20 cellular contexts compared by ENCODE assay signal in genomic region chr12:60059180-60059579, GRCh38.
DNase-seq lines count a peak whose midpoint lies in the region; ATAC-seq, FAIRE-seq and TF ChIP-seq lines count a peak whose summit lies in the region.
"Had no signal": no experiment of that assay in that cellular context is flagged by ENCODE, and none has a peak within 500 bp of the region (broad histone marks: within the 10 kb centered on the region; RNA-seq: fewer than 3 reads in every experiment).

No MANE protein-coding gene starts in this region.

- H3K79me2 ChIP-seq in GM23248 (ENCODE audit: insufficient read depth) (no peaks in the 10 kb centered on the region), keratinocyte (ENCODE audit: control insufficient read depth, insufficient read depth, low read length) (no peaks in the 10 kb centered on the region)

- H4K20me1 ChIP-seq in GM23248 (ENCODE audit: insufficient read depth) (no peaks in the 10 kb centered on the region), keratinocyte (ENCODE audit: control insufficient read depth, extremely low read depth, insufficient read depth, low read length) (no peaks in the 10 kb centered on the region)

- FAIRE-seq in keratinocyte (lab: Jason Lieb, UNC), result peak; percentile 48
- FAIRE-seq: A549, GM12878 had no signal

- H3K27ac ChIP-seq in GM23248 (no peak overlapping the region), keratinocyte (ENCODE audit: control insufficient read depth, insufficient read depth, low read length) (no peak overlapping the region)
- H3K27ac ChIP-seq: A549 had no signal

- H3K9ac ChIP-seq in GM23248 (no peak overlapping the region), keratinocyte (ENCODE audit: control insufficient read depth, extremely low read depth, insufficient read depth, low read length) (no peak overlapping the region)

- DNase-seq in GM23248 (peak; percentile 23), HFFc6 (no peak), epithelial cell of esophagus (ENCODE audit: low read depth) (peak; percentile 39), keratinocyte (ENCODE audit: low read depth, low spot score) (no peak), cerebellum (ENCODE audit: low spot score) (no peak), SKM-1 treated with dmso at 0.1 percent for 144 hours (lab: John Stamatoyannopoulos, UW; ENCODE audit: unreplicated experiment) (no peak), NCI-H2029 (lab: John Stamatoyannopoulos, UW) (no peak)
- DNase-seq: CD4-positive, CD25-positive, alpha-beta regulatory T cell; DMS79 treated with DMSO at 0.1 percent for 48 hours; H9; Karpas-422; NCI-H1048; NCI-H1436 treated with DMSO at 0.1 percent for 48 hours; NCI-H1930; NCI-H2227 treated with DMSO at 0.1 percent for 48 hours; NCI-H510A; SIG-M5 had no signal

- no peaks in the 10 kb centered on the region for H3K27me3 Mint-ChIP-seq in HFFc6 (ENCODE audit: insufficient read depth)
- H3K27me3 Mint-ChIP-seq: CD4-positive, CD25-positive, alpha-beta regulatory T cell had no signal

- H3K9me3 ChIP-seq in GM23248 (ENCODE audit: low read depth) (no peaks in the 10 kb centered on the region), keratinocyte (ENCODE audit: control insufficient read depth, low read depth, low read length) (no peaks in the 10 kb centered on the region)
- H3K9me3 ChIP-seq: A549 had no signal

- no peak overlapping the region for H3K4me2 ChIP-seq in GM23248 (ENCODE audit: unreplicated experiment)
- H3K4me2 ChIP-seq in keratinocyte (ENCODE audit: control insufficient read depth, extremely low read depth, insufficient read depth, low read depth, low read length), result no peak overlapping the region
- H3K4me2 ChIP-seq: A549 had no signal

- H3K27ac Mint-ChIP-seq in HFFc6, result no peak overlapping the region
- H3K27ac Mint-ChIP-seq: CD4-positive, CD25-positive, alpha-beta regulatory T cell had no signal

- no peak for ATAC-seq in HG03469 (IDR thresholded peaks at IDR 0.05; ENCODE audit: unreplicated experiment)
- ATAC-seq: A549, GM12878 had no signal

- no peaks in the 10 kb centered on the region for H3K4me1 ChIP-seq in GM23248 (ENCODE audit: insufficient read depth)
- H3K4me1 ChIP-seq in keratinocyte (ENCODE audit: control insufficient read depth, extremely low read depth, insufficient read depth, low read length), result peaks cover 4% of the 10 kb centered on the region
- H3K4me1 ChIP-seq: A549 had no signal

- no peak overlapping the region for H2AFZ ChIP-seq in GM23248
- peak overlapping the region; percentile 1 for H2AFZ ChIP-seq in keratinocyte (ENCODE audit: control insufficient read depth, low read length)

- H3K4me3 ChIP-seq in GM23248, result no peak overlapping the region
- no peak overlapping the region for H3K4me3 ChIP-seq in epithelial cell of esophagus (ENCODE audit: low read length)
- H3K4me3 ChIP-seq in keratinocyte (ENCODE audit: control insufficient read depth in 2 of 3, extremely low read depth in 1 of 3, insufficient read depth in 2 of 3, low read depth in 1 of 3, low read length in 3 of 3), result no peak overlapping the region
- H3K4me3 ChIP-seq: A549, GM12878 had no signal

- no peaks in the 10 kb centered on the region for H3K9me1 ChIP-seq in keratinocyte (ENCODE audit: control insufficient read depth, extremely low read depth, insufficient read depth, low read length)

- TF ChIP-seq CTCF in HFFc6 (IDR thresholded peaks at IDR 0.05), result peak; percentile 35
- peak; percentile 30 for TF ChIP-seq CTCF in epithelial cell of esophagus (IDR thresholded peaks at IDR 0.05; ENCODE audit: insufficient read depth, low read depth, low read length, missing control alignments)
- TF ChIP-seq CTCF in keratinocyte (optimal IDR thresholded peaks at IDR 0.05 in 1 of 3, IDR thresholded peaks at IDR 0.05 in 1 of 3, conservative IDR thresholded peaks at IDR 0.05 in 1 of 3; ENCODE audit: extremely low read depth in 1 of 3, insufficient read depth in 2 of 3, low read length in 3 of 3), result peak in 1 of 3 experiments; percentile 7

- H3K36me3 ChIP-seq in GM23248 (ENCODE audit: low read depth) (no peaks in the 10 kb centered on the region), keratinocyte (ENCODE audit: control insufficient read depth in 2 of 2, extremely low read depth in 1 of 2, insufficient read depth in 2 of 2, low read length in 2 of 2) (no peaks in the 10 kb centered on the region)

- H3K36me3 Mint-ChIP-seq in HFFc6 (ENCODE audit: low read depth), result no peaks in the 10 kb centered on the region
- H3K36me3 Mint-ChIP-seq: CD4-positive, CD25-positive, alpha-beta regulatory T cell had no signal

- H3K9me2 ChIP-seq in GM23248 (ENCODE audit: insufficient read depth), result no peaks in the 10 kb centered on the region

- in situ Hi-C loops in GM23248 (cut with MboI), result no loop called here

- H3K27me3 ChIP-seq in GM23248 (replicated peaks; ENCODE audit: insufficient read depth) (no peaks in the 10 kb centered on the region), keratinocyte (ENCODE audit: control insufficient read depth, extremely low read depth, insufficient read depth, low read length) (no peaks in the 10 kb centered on the region)

- no peaks in the 10 kb centered on the region; the same call in 1 of the 2 replicates for H3K4me1 Mint-ChIP-seq in HFFc6 (ENCODE audit: low read depth)
- H3K4me1 Mint-ChIP-seq: CD4-positive, CD25-positive, alpha-beta regulatory T cell had no signal

- H3F3A ChIP-seq in GM23248 (ENCODE audit: insufficient read depth), result no peaks in the 10 kb centered on the region

- dilution Hi-C loops in keratinocyte (cut with MboI; ENCODE audit: extremely low pct_ligation_motif_present, low sequenced_read_pairs), result no loop called here

- H3K4me3 Mint-ChIP-seq in HFFc6, result no peak overlapping the region
- H3K4me3 Mint-ChIP-seq: CD4-positive, CD25-positive, alpha-beta regulatory T cell; H9 had no signal

- no peaks in the 10 kb centered on the region for H3K9me3 Mint-ChIP-seq in HFFc6

Comparison
In these comparisons a context has a peak if more than half of its experiments do, and no peak if none do; other contexts are left out.
1. DNase-seq: peak in GM23248 (single experiment) and epithelial cell of esophagus (single experiment); none in HFFc6 (single experiment), keratinocyte (single experiment), cerebellum (single experiment), SKM-1 treated with dmso at 0.1 percent for 144 hours (single experiment) and NCI-H2029 (single experiment).